8 cellular contexts compared by ENCODE assay signal in the genomic region with DNA sequence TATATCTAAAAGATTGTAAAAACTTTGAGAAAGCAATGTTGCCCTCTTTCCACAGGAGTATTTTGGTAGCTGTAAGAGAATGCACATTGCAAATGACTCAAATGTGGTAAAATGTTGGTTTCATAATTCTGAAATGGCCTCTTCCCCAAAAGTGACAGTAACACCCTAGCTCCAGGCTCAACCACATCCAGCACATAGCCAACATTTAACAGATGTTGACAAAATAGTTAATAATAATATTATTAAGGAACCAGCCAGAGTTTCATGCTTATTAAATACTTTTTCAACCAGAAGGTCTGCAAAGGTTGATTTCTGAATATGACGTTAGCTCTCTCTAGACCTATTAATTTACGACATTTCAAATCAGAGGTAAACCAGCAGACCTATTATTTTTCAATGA. TPM values are rescaled to one million over a fixed set of nuclear protein-coding genes. Genes with fewer than 3 reads are reported as not detected.
DNase-seq lines count a peak whose midpoint lies in the region; ATAC-seq and TF ChIP-seq lines count a peak whose summit lies in the region.

No MANE protein-coding gene starts in this region.

- TF ChIP-seq CTCF in gastroesophageal sphincter (IDR thresholded peaks at IDR 0.05) (no peak), tibial nerve (IDR thresholded peaks at IDR 0.05) (no peak)

- TF ChIP-seq EP300 in gastroesophageal sphincter (IDR thresholded peaks at IDR 0.05) (no peak), tibial nerve (IDR thresholded peaks at IDR 0.05) (peak in 1 of 2 donors; percentile 34)

- H3K4me3 ChIP-seq in gastroesophageal sphincter (peak overlapping the region; percentile 57 to 96), tibial nerve (peak overlapping the region; percentile 41 to 61 (median 45))

- DNase-seq in SIG-M5 treated with dmso at 0.1 percent for 504 hours (lab: John Stamatoyannopoulos, UW; ENCODE audit: unreplicated experiment) (peak; percentile 84), tibial nerve (ENCODE audit: low spot score in 2 of 2) (no peak), NCI-H1930 (lab: John Stamatoyannopoulos, UW) (no peak), G401 (ENCODE audit: low spot score) (no peak), T-helper 9 cell (no peak)

- H3K27ac ChIP-seq in gastroesophageal sphincter (peak overlapping the region; percentile 78 to 92 (median 80)), tibial nerve (peak overlapping the region; percentile 49 to 93 (median 86))

- in situ Hi-C loops in G401 (cut with HindIII; ENCODE audit: low sequenced_read_pairs) = no loop called here

- H3K36me3 ChIP-seq in gastroesophageal sphincter = no peaks in the 10 kb centered on the region
- H3K36me3 ChIP-seq in tibial nerve = no peaks in the 10 kb centered on the region

- ATAC-seq in GM18868 (IDR thresholded peaks at IDR 0.05; ENCODE audit: unreplicated experiment) (peak; percentile 69), HG02870 (IDR thresholded peaks at IDR 0.05; ENCODE audit: unreplicated experiment) (peak; percentile 67), gastroesophageal sphincter (no peak)

- TF ChIP-seq POLR2A in gastroesophageal sphincter (IDR thresholded peaks at IDR 0.05) (no peak), tibial nerve (IDR thresholded peaks at IDR 0.05) (no peak)

- WGBS in gastroesophageal sphincter (ENCODE audit: low coverage in 1 of 2), 2 donors = 3 to 25% methylated on average over 2 of the region's 2 CpGs
- 4 to 17% methylated on average over 2 of the region's 2 CpGs for WGBS in tibial nerve, 2 donors

- H3K9me3 ChIP-seq in gastroesophageal sphincter (no peaks in the 10 kb centered on the region), tibial nerve (no peaks in the 10 kb centered on the region)

- H3K4me1 ChIP-seq in gastroesophageal sphincter (peaks cover 17 to 82% (median 29%) of the 10 kb centered on the region in 3 donors), tibial nerve (peaks cover 0 to 75% (median 38%) of the 10 kb centered on the region in 4 donors)

- H3K27me3 ChIP-seq in gastroesophageal sphincter (no peaks in the 10 kb centered on the region), tibial nerve (no peaks in the 10 kb centered on the region)

RNA-seq across cellular contexts. Expression of a gene that starts 1.3 kb away (rescaled TPM):
- total RNA-seq in gastroesophageal sphincter (100 to 1,000 TPM; 228 to 763 (median 356) TPM), tibial nerve (100 to 1,000 TPM; 265 to 504 (median 306) TPM)
- total RNA-seq in G401 (2014; rRNA removed; shearing (Covaris generic)) = 9.4 and 15.9 TPM in 2 replicates

Comparison
In these comparisons a context has a peak if more than half of its experiments do, and no peak if none do; other contexts are left out.
1. RNA of a gene that starts 1.3 kb away (total RNA-seq): 228 to 763 TPM in gastroesophageal sphincter and 265 to 504 TPM in tibial nerve; 9.4 to 15.9 TPM in G401; every median in the first group is over 10 times any median in the second.